In genomic region chr16:23505180-23505665, GRCh38 we compare ENCODE assay signal across 1 cellular context.
TF ChIP-seq lines count a peak whose summit lies in the region.

No MANE protein-coding gene starts in this region.

TF ChIP-seq in H1, 55 proteins besides CTCF, POLR2A, EP300 and RAD21:
- no peak for TF ChIP-seq KDM1A (IDR thresholded peaks at IDR 0.05; ENCODE audit: borderline replicate concordance, low read length)
- TF ChIP-seq BCL11A (IDR thresholded peaks at IDR 0.05; ENCODE audit: low read depth in 2 of 2, low read length in 2 of 2), result no peak
- TF ChIP-seq POLR2AphosphoS5 (IDR thresholded peaks at IDR 0.05; ENCODE audit: low read depth, low read length), result no peak
- no peak for TF ChIP-seq GTF2F1 (IDR thresholded peaks at IDR 0.05; ENCODE audit: borderline replicate concordance, low read depth, low read length)
- TF ChIP-seq USF2 (IDR thresholded peaks at IDR 0.05; ENCODE audit: low read length), result no peak
- TF ChIP-seq NRF1 (IDR thresholded peaks at IDR 0.05; ENCODE audit: low read depth, low read length), result no peak
- no peak for TF ChIP-seq KDM4A (IDR thresholded peaks at IDR 0.05; ENCODE audit: low read depth, low read length, severe bottlenecking)
- no peak for TF ChIP-seq SP2 (IDR thresholded peaks at IDR 0.05; ENCODE audit: low read length)
- TF ChIP-seq POU5F1 (IDR thresholded peaks at IDR 0.05; ENCODE audit: low read depth, low read length), result no peak
- no peak for TF ChIP-seq SRF (IDR thresholded peaks at IDR 0.05; ENCODE audit: low read depth, low read length)
- TF ChIP-seq SUZ12 (IDR thresholded peaks at IDR 0.05; ENCODE audit: low read length), result no peak
- no peak for TF ChIP-seq TBP (IDR thresholded peaks at IDR 0.05; ENCODE audit: low read depth, low read length)
